Comparison of ENCODE assay signal across 8 cellular contexts in the genomic region with DNA sequence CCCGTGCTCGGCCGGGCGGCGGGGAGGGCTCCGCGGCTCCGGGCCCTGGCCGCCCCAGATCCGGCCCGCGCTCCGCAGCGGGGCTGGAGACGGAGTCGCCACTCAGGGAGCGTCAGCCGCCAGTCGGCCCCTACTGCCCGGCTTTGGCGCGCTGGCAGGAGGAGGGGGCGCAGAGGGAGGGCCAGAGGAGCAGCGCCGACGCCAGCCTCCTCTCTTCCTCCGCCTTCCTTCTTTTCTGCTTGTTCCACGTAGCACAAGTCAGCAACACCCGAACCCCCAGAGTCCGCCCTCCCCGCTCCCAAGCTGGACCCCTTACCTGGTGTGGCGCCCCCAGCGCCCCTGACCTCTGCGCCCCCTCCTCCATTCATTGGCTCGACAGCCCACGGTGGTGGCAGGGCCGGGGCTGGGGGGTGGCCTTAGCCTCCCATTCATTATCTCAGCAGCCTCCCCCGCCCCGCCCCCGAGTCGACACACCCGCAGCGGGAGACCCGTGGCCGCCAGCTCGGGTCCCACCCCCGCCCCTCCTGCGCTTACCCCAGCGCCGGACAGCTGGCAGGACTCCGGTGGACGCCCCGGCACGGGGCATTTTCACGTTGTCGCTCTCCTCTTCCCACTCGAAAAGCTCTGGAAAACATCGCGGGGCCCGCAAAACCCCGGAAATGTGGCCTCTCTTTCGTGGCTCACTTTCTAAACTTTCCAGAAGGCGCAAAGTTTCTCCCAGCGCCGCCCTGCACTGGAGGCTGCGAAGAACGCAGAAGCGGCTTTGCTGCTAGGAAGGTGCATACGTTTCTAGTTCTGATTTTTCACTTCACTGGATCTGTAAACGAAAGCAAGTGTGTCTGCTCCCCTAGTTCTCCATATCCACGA. TPM values are rescaled to one million over a fixed set of nuclear protein-coding genes. Genes with fewer than 3 reads are reported as not detected.
DNase-seq lines count a peak whose midpoint lies in the region; ATAC-seq, FAIRE-seq and TF ChIP-seq lines count a peak whose summit lies in the region.

A gene with protein sequence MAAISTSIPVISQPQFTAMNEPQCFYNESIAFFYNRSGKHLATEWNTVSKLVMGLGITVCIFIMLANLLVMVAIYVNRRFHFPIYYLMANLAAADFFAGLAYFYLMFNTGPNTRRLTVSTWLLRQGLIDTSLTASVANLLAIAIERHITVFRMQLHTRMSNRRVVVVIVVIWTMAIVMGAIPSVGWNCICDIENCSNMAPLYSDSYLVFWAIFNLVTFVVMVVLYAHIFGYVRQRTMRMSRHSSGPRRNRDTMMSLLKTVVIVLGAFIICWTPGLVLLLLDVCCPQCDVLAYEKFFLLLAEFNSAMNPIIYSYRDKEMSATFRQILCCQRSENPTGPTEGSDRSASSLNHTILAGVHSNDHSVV (minus strand): TSS at position 135 of the 867 bp plus-strand sequence. CDS start 66,353 bp downstream, outside the sequence.

- no peaks in the 10 kb centered on the region for H3K4me1 ChIP-seq in naive thymus-derived CD4-positive, alpha-beta T cell (ENCODE audit: control insufficient read depth in 2 of 2, insufficient read depth in 2 of 2, low read length in 2 of 2)
- peaks cover 11% of the 10 kb centered on the region for H3K4me1 ChIP-seq in vagina

- TF ChIP-seq POLR2A in H54 (IDR thresholded peaks at IDR 0.05; ENCODE audit: low read depth, low read length): no peak
- TF ChIP-seq POLR2A in vagina (IDR thresholded peaks at IDR 0.05): no peak

- H3K27ac ChIP-seq in naive thymus-derived CD4-positive, alpha-beta T cell (ENCODE audit: low read depth, low read length): no peak within 1 kb of the TSS
- H3K27ac ChIP-seq in vagina: peak within 1 kb of the TSS; percentile 97

- POLR2A ChIA-PET in T-cell (lab: Charles Lee): no interaction called here
- POLR2A ChIA-PET in naive thymus-derived CD4-positive, alpha-beta T cell (lab: Charles Lee): no interaction called here

- H3K4me1 Mint-ChIP-seq in CD14-positive monocyte: peaks cover 45% of the 10 kb centered on the region
- peaks cover 9 to 13% (median 12%) of the 10 kb centered on the region in 3 donors for H3K4me1 Mint-ChIP-seq in T-cell
- peaks cover 0 to 14% (median 12%) of the 10 kb centered on the region in 7 donors for H3K4me1 Mint-ChIP-seq in naive thymus-derived CD4-positive, alpha-beta T cell

- H3K27ac Mint-ChIP-seq in CD14-positive monocyte (peak within 1 kb of the TSS; percentile 79 to 94 (median 88)), T-cell (no peak within 1 kb of the TSS)
- H3K27ac Mint-ChIP-seq in naive thymus-derived CD4-positive, alpha-beta T cell: no peak within 1 kb of the TSS

- H3K4me3 Mint-ChIP-seq in CD14-positive monocyte (peak within 1 kb of the TSS; percentile 92 to 98), T-cell (peak within 1 kb of the TSS; percentile 45 to 67 (median 51))
- H3K4me3 Mint-ChIP-seq in naive thymus-derived CD4-positive, alpha-beta T cell: peak within 1 kb of the TSS in 8 of 10 donors; percentile 39 to 69 (median 64)

- no peaks in the 10 kb centered on the region for H3K9me3 ChIP-seq in naive thymus-derived CD4-positive, alpha-beta T cell (ENCODE audit: control insufficient read depth in 2 of 3, low read length in 3 of 3)
- H3K9me3 ChIP-seq in vagina: no peaks in the 10 kb centered on the region

- H3K4me3 ChIP-seq in fibroblast of pulmonary artery (replicated peaks; ENCODE audit: low read depth, low read length) (peak within 1 kb of the TSS; percentile 87), vagina (peak within 1 kb of the TSS; percentile 66 to 77)
- H3K4me3 ChIP-seq in naive thymus-derived CD4-positive, alpha-beta T cell (ENCODE audit: low read length): no peak within 1 kb of the TSS

- H3K27me3 ChIP-seq in naive thymus-derived CD4-positive, alpha-beta T cell (ENCODE audit: control insufficient read depth in 2 of 2, insufficient read depth in 2 of 2, low read length in 2 of 2): peaks cover 0 to 4% of the 10 kb centered on the region in 2 donors
- H3K27me3 ChIP-seq in vagina: no peaks in the 10 kb centered on the region

- CTCF ChIA-PET in T-cell (lab: Charles Lee): no interaction called here
- CTCF ChIA-PET in naive thymus-derived CD4-positive, alpha-beta T cell (lab: Charles Lee): no interaction called here

- H3K9me3 Mint-ChIP-seq in CD14-positive monocyte: no peaks in the 10 kb centered on the region
- no peaks in the 10 kb centered on the region for H3K9me3 Mint-ChIP-seq in T-cell
- H3K9me3 Mint-ChIP-seq in naive thymus-derived CD4-positive, alpha-beta T cell: peaks cover 0 to 5% (median 0%) of the 10 kb centered on the region in 11 donors

- H3K27me3 Mint-ChIP-seq in CD14-positive monocyte (ENCODE audit: low read depth in 3 of 3): peaks cover 13 to 41% (median 28%) of the 10 kb centered on the region in 3 donors
- H3K27me3 Mint-ChIP-seq in T-cell: peaks cover 40 to 41% of the 10 kb centered on the region in 2 donors
- H3K27me3 Mint-ChIP-seq in naive thymus-derived CD4-positive, alpha-beta T cell: peaks cover 50 to 60% (median 51%) of the 10 kb centered on the region in 5 donors

- intact Hi-C loops in CD14-positive monocyte (cut with micrococcal nuclease) (loop anchor here (5.0 to 10.0 kb wide), 5 partner anchors 34 to 259 kb away; no protein-coding TSS in a partner anchor), vagina (cut with DNase I) (loop anchor here (2.0 to 10.0 kb wide), 4 partner anchors 30 to 391 kb away; no protein-coding TSS in a partner anchor)
- intact Hi-C loops in naive thymus-derived CD4-positive, alpha-beta T cell (cut with micrococcal nuclease): no loop called here

- peaks cover 4 to 9% of the 10 kb centered on the region in 2 donors for H3K36me3 Mint-ChIP-seq in CD14-positive monocyte
- no peaks in the 10 kb centered on the region for H3K36me3 Mint-ChIP-seq in T-cell
- H3K36me3 Mint-ChIP-seq in naive thymus-derived CD4-positive, alpha-beta T cell: peaks cover 0 to 6% (median 0%) of the 10 kb centered on the region in 5 donors

- ATAC-seq in T-cell (replicated peaks in 1 of 4): peak in 1 of 4 experiments; percentile 5
- peak; percentile 30 for ATAC-seq in naive thymus-derived CD4-positive, alpha-beta T cell

- peak; percentile 44 for DNase-seq in CD14-positive monocyte (ENCODE audit: low spot score)
- DNase-seq in H54 (ENCODE audit: insufficient read length, low spot score): peak; percentile 28
- no peak for DNase-seq in T-cell
- peak; percentile 59 for DNase-seq in fibroblast of pulmonary artery (ENCODE audit: low read depth)
- DNase-seq in naive thymus-derived CD4-positive, alpha-beta T cell: no peak
- no peak for DNase-seq in vagina (ENCODE audit: extremely low spot score in 2 of 2)
- DNase-seq in NCI-H524 treated with DMSO at 0.1 percent for 48 hours (lab: John Stamatoyannopoulos, UW): no peak
- DNase-seq in GF-D8 (lab: John Stamatoyannopoulos, UW): no peak

- no peaks in the 10 kb centered on the region for H3K36me3 ChIP-seq in naive thymus-derived CD4-positive, alpha-beta T cell (ENCODE audit: control insufficient read depth in 2 of 3, insufficient read depth in 3 of 3, low read length in 3 of 3)
- no peaks in the 10 kb centered on the region for H3K36me3 ChIP-seq in vagina

- TF ChIP-seq CTCF in CD14-positive monocyte (IDR thresholded peaks at IDR 0.05) (no peak), fibroblast of pulmonary artery (IDR thresholded peaks at IDR 0.05; ENCODE audit: low read length, missing control alignments) (no peak), vagina (IDR thresholded peaks at IDR 0.05) (no peak)

- no peak for FAIRE-seq in H54 (lab: Jason Lieb, UNC)

RNA-seq across cellular contexts. Expression of the gene that starts here (rescaled TPM):
- polyA plus RNA-seq in CD14-positive monocyte: 10 to 100 TPM; 15.1 to 18.1 TPM
- total RNA-seq in T-cell (under 1 TPM in 3 of 5 donors, not detected in 2; 0.26 to 0.47 (median 0.41) TPM), vagina (83.0 TPM)
- total RNA-seq in naive thymus-derived CD4-positive, alpha-beta T cell: 1 to 10 TPM in 1 of 5 experiments, under 1 TPM in 2, not detected in 2; 0.13 to 1.9 (median 0.45) TPM
- polyA plus RNA-seq in naive thymus-derived CD4-positive, alpha-beta T cell: not detected

Comparison
In these comparisons a context has a peak if more than half of its experiments do, and no peak if none do; other contexts are left out.
1. RNA of the gene that starts here (total RNA-seq): 83.0 TPM in vagina (single experiment); 0.26 to 0.47 TPM in T-cell and 0.13 to 1.9 TPM in naive thymus-derived CD4-positive, alpha-beta T cell; every median in the first group is over 10 times any median in the second.
2. RNA of the gene that starts here (polyA plus RNA-seq): 15.1 to 18.1 TPM in CD14-positive monocyte; not detected in naive thymus-derived CD4-positive, alpha-beta T cell; every median in the first group is over 10 times any median in the second.
3. DNase-seq: peak in CD14-positive monocyte (single experiment), H54 (single experiment) and fibroblast of pulmonary artery (single experiment); none in T-cell (0 of 34), naive thymus-derived CD4-positive, alpha-beta T cell (0 of 9), vagina (0 of 2), NCI-H524 treated with DMSO at 0.1 percent for 48 hours (single experiment) and GF-D8 (single experiment).
4. H3K27ac Mint-ChIP-seq: peak in CD14-positive monocyte (7 of 7); none in T-cell (0 of 2) and naive thymus-derived CD4-positive, alpha-beta T cell (0 of 9).
5. intact Hi-C loops: an anchor here in CD14-positive monocyte (5.0 to 10.0 kb wide) and vagina (2.0 to 10.0 kb wide); none called in naive thymus-derived CD4-positive, alpha-beta T cell.
6. Peak in every context shown above with its lines, with median percentiles within 50 percentile points of each other: H3K4me3 Mint-ChIP-seq.